In genomic region chr5:10656176-10656830, GRCh38 we compare ENCODE assay signal across 23 cellular contexts.
DNase-seq lines count a peak whose midpoint lies in the region; ATAC-seq and TF ChIP-seq lines count a peak whose summit lies in the region.
"Had no signal": no experiment of that assay in that cellular context is flagged by ENCODE, and none has a peak within 500 bp of the region (broad histone marks: within the 10 kb centered on the region; RNA-seq: fewer than 3 reads in every experiment).

No MANE protein-coding gene starts in this region.

- peaks cover 4% of the 10 kb centered on the region for H3K9me3 Mint-ChIP-seq in activated naive CD8-positive, alpha-beta T cell treated with anti-CD3 and anti-CD28 coated beads, Interleukin-2, amount 50 U/mL, for 24 hours
- H3K9me3 Mint-ChIP-seq: activated naive CD8-positive, alpha-beta T cell treated with anti-CD3 and anti-CD28 coated beads for 36 hours; stimulated activated naive CD8-positive, alpha-beta T cell treated with anti-CD3 and anti-CD28 coated beads, Interleukin-15, Interleukin-2, amounts not matched to agents 100 ng/mL and 50 ng/mL, for 24 hours had no signal

- TF ChIP-seq CTCF in thyroid gland (IDR thresholded peaks at IDR 0.05) (no peak), GM13977 (IDR thresholded peaks at IDR 0.05; ENCODE audit: extremely low read depth, insufficient read depth, missing control alignments) (no peak)

- H3K36me3 Mint-ChIP-seq in activated naive CD8-positive, alpha-beta T cell treated with anti-CD3 and anti-CD28 coated beads, Interleukin-2, amount 50 U/mL, for 24 hours (ENCODE audit: low read depth), result no peaks in the 10 kb centered on the region
- H3K36me3 Mint-ChIP-seq: activated naive CD8-positive, alpha-beta T cell treated with anti-CD3 and anti-CD28 coated beads for 36 hours had no signal

- in situ Hi-C loops in GM13977 (cut with MboI; ENCODE audit: low pct_unique_long_range_greater_than_20kb, low sequenced_read_pairs, unreplicated experiment), result no loop called here

- H3K4me1 ChIP-seq in thyroid gland, result peaks cover 7 to 15% of the 10 kb centered on the region in 2 donors
- H3K4me1 ChIP-seq: Peyer's patch, upper lobe of left lung had no signal

- no peak for TF ChIP-seq POLR2A in thyroid gland (IDR thresholded peaks at IDR 0.05)

- 41 to 46% methylated on average over 7 to 8 of the region's 12 CpGs for WGBS in thyroid gland, 2 donors

- H3K27me3 Mint-ChIP-seq in activated naive CD8-positive, alpha-beta T cell treated with anti-CD3 and anti-CD28 coated beads, Interleukin-2, amount 50 U/mL, for 24 hours, result no peaks in the 10 kb centered on the region
- H3K27me3 Mint-ChIP-seq: activated naive CD8-positive, alpha-beta T cell treated with anti-CD3 and anti-CD28 coated beads for 36 hours; naive B cell; stimulated activated naive CD8-positive, alpha-beta T cell treated with anti-CD3 and anti-CD28 coated beads, Interleukin-15, Interleukin-2, amounts not matched to agents 100 ng/mL and 50 ng/mL, for 24 hours; T-helper 17 cell had no signal

- ATAC-seq in activated CD4-positive, CD25-positive, alpha-beta regulatory T cell treated with anti-CD3 and anti-CD28 coated beads, Interleukin-2, amount 50 U/mL, for 24 hours, result no peak
- ATAC-seq in activated naive CD8-positive, alpha-beta T cell treated with anti-CD3 and anti-CD28 coated beads, Interleukin-2, amount 50 U/mL, for 24 hours, result no peak
- no peak for ATAC-seq in Right ventricle myocardium superior (ENCODE audit: poor library complexity)
- ATAC-seq: HCT116, T-helper 17 cell had no signal

- peak; percentile 13 for DNase-seq in activated CD4-positive, CD25-positive, alpha-beta regulatory T cell treated with anti-CD3 and anti-CD28 coated beads, Interleukin-2, amount 50 U/mL, for 72 hours
- DNase-seq in amniotic epithelial cell (ENCODE audit: low read depth) (peak; percentile 14), kidney tubule cell (ENCODE audit: low spot score) (peak; percentile 55), thyroid gland (peak; percentile 55 to 67), Right ventricle myocardium superior (no peak), GM13977 (ENCODE audit: low spot score) (no peak)
- no peak for DNase-seq in activated naive CD8-positive, alpha-beta T cell treated with anti-CD3 and anti-CD28 coated beads, Interleukin-2, amount 50 U/mL, for 24 hours
- DNase-seq: activated CD4-positive, alpha-beta T cell treated with anti-CD3 and anti-CD28 coated beads, Interleukin-2, amount 50 U/mL, for 1 hour; activated naive CD8-positive, alpha-beta T cell treated with anti-CD3 and anti-CD28 coated beads for 36 hours; Calu3; effector CD4-positive, alpha-beta T cell; KBM-7; mesendoderm; naive B cell; NCI-H2029 treated with DMSO at 0.1 percent for 48 hours; NK-92 treated with Interleukin-12 subunit alpha and Interleukin-12 subunit beta, amount 100 ng/mL, for 24 hours; Peyer's patch; stimulated activated CD4-positive, alpha-beta T cell treated with anti-CD3 and anti-CD28 coated beads, Interleukin-4, amount 100 ng/mL, for 24 hours; T-helper 17 cell; upper lobe of left lung had no signal

- no peaks in the 10 kb centered on the region for H3K27me3 ChIP-seq in thyroid gland
- H3K27me3 ChIP-seq: Peyer's patch, upper lobe of left lung had no signal

- no peak overlapping the region for H3K27ac Mint-ChIP-seq in activated naive CD8-positive, alpha-beta T cell treated with anti-CD3 and anti-CD28 coated beads, Interleukin-2, amount 50 U/mL, for 24 hours
- H3K27ac Mint-ChIP-seq: activated naive CD8-positive, alpha-beta T cell treated with anti-CD3 and anti-CD28 coated beads for 36 hours; stimulated activated naive CD8-positive, alpha-beta T cell treated with anti-CD3 and anti-CD28 coated beads, Interleukin-15, Interleukin-2, amounts not matched to agents 100 ng/mL and 50 ng/mL, for 24 hours; T-helper 17 cell had no signal

- H3K4me3 Mint-ChIP-seq in activated naive CD8-positive, alpha-beta T cell treated with anti-CD3 and anti-CD28 coated beads, Interleukin-2, amount 50 U/mL, for 24 hours, result no peak overlapping the region
- H3K4me3 Mint-ChIP-seq: activated naive CD8-positive, alpha-beta T cell treated with anti-CD3 and anti-CD28 coated beads for 36 hours; naive B cell; stimulated activated naive CD8-positive, alpha-beta T cell treated with anti-CD3 and anti-CD28 coated beads, Interleukin-15, Interleukin-2, amounts not matched to agents 100 ng/mL and 50 ng/mL, for 24 hours; T-helper 17 cell had no signal

- H3K9me3 ChIP-seq in thyroid gland, result no peaks in the 10 kb centered on the region
- H3K9me3 ChIP-seq: Peyer's patch, upper lobe of left lung had no signal

- intact Hi-C loops in thyroid gland (cut with DNase I) (no loop called here), Right ventricle myocardium superior (cut with DNase I) (no loop called here)

- H3K36me3 ChIP-seq in thyroid gland, result no peaks in the 10 kb centered on the region
- H3K36me3 ChIP-seq: Peyer's patch, upper lobe of left lung had no signal

- no peaks in the 10 kb centered on the region for H3K4me1 Mint-ChIP-seq in activated naive CD8-positive, alpha-beta T cell treated with anti-CD3 and anti-CD28 coated beads, Interleukin-2, amount 50 U/mL, for 24 hours
- H3K4me1 Mint-ChIP-seq: activated naive CD8-positive, alpha-beta T cell treated with anti-CD3 and anti-CD28 coated beads for 36 hours had no signal

- no peak overlapping the region for H3K4me3 ChIP-seq in thyroid gland (replicated peaks in 1 of 3)
- H3K4me3 ChIP-seq: Peyer's patch, upper lobe of left lung had no signal

- H3K27ac ChIP-seq in thyroid gland, result no peak overlapping the region
- H3K27ac ChIP-seq: Peyer's patch, upper lobe of left lung had no signal

Comparison
In these comparisons a context has a peak if more than half of its experiments do, and no peak if none do; other contexts are left out.
1. DNase-seq: peak in activated CD4-positive, CD25-positive, alpha-beta regulatory T cell treated with anti-CD3 and anti-CD28 coated beads, Interleukin-2, amount 50 U/mL, for 72 hours (single experiment), amniotic epithelial cell (single experiment), kidney tubule cell (single experiment) and thyroid gland (2 of 2); none in activated naive CD8-positive, alpha-beta T cell treated with anti-CD3 and anti-CD28 coated beads, Interleukin-2, amount 50 U/mL, for 24 hours (single experiment), Right ventricle myocardium superior (single experiment) and GM13977 (single experiment).